ENCODE assay signal across 1 cellular context in the genomic region with DNA sequence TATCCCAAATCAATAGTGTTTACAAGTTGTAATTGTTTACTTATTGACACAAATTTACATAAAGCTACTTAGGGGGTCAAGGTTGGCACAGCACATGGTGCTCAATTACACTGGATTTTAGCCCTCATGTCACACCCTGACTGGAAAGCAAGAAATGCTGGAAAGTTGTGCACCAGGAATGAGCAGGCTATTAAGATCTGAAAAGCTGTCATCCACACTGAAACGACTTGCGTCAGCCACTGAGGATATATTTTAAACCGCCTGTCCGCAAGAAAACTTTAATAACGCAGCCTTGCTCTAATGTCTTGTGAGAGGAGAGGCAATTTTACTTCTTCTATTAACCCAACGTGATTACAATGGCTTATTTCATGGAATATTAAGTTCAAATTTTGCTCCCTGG.
"Had no signal": no experiment of that assay in that cellular context is flagged by ENCODE, and none has a peak within 500 bp of the region (broad histone marks: within the 10 kb centered on the region; RNA-seq: fewer than 3 reads in every experiment).

No MANE protein-coding gene starts in this region.

- H3K9me3 ChIP-seq: MG63 had no signal

- H3K4me3 ChIP-seq: MG63 had no signal

- H3K36me3 ChIP-seq: MG63 had no signal

- H3K27me3 ChIP-seq: MG63 had no signal
